ENCODE assay signal across 8 cellular contexts in genomic region chr17:17782425-17783120, GRCh38. TPM values are rescaled to one million over a fixed set of nuclear protein-coding genes. Genes with fewer than 3 reads are reported as not detected.
DNase-seq lines count a peak whose midpoint lies in the region; ATAC-seq and TF ChIP-seq lines count a peak whose summit lies in the region.

No MANE protein-coding gene starts in this region.

- no peaks in the 10 kb centered on the region for H3K36me3 Mint-ChIP-seq in CD8-positive, alpha-beta memory T cell

- H3K9me3 Mint-ChIP-seq in CD8-positive, alpha-beta memory T cell = no peaks in the 10 kb centered on the region

- CTCF ChIA-PET in CD8-positive, alpha-beta memory T cell (lab: Charles Lee) = no interaction called here

- H3K27ac ChIP-seq in CD8-positive, alpha-beta memory T cell (ENCODE audit: low read depth, low read length) = no peak overlapping the region
- H3K27ac ChIP-seq in SU-DHL-6 (ENCODE audit: low read depth, low read length) (peak overlapping the region; percentile 84), esophagus muscularis mucosa (replicated peaks in 1 of 4) (peak overlapping the region; percentile 83 to 94 (median 92))

- no peak for DNase-seq in CD8-positive, alpha-beta memory T cell
- peak; percentile 88 for DNase-seq in H7
- no peak for DNase-seq in esophagus muscularis mucosa (ENCODE audit: extremely low spot score)
- DNase-seq in GDM1 (lab: John Stamatoyannopoulos, UW) = no peak

- H3K27me3 ChIP-seq in CD8-positive, alpha-beta memory T cell (ENCODE audit: insufficient read depth, low read length, poor library complexity, severe bottlenecking) = no peaks in the 10 kb centered on the region
- H3K27me3 ChIP-seq in H7 (ENCODE audit: control insufficient read depth, insufficient read depth, low read length) = peaks cover 12% of the 10 kb centered on the region; the same call in 1 of the 2 replicates
- H3K27me3 ChIP-seq in SU-DHL-6 (ENCODE audit: low read length) = no peaks in the 10 kb centered on the region
- H3K27me3 ChIP-seq in esophagus muscularis mucosa = no peaks in the 10 kb centered on the region
- H3K27me3 ChIP-seq in neuron (ENCODE audit: insufficient read depth, low read length) = no peaks in the 10 kb centered on the region

- intact Hi-C loops in esophagus muscularis mucosa (cut with DNase I) = loop anchor here (5.0 kb wide), 1 partner anchor 100 kb away; the partner anchor contains the start of gene RAI1

- peak overlapping the region; percentile 45 for H3K4me3 ChIP-seq in CD8-positive, alpha-beta memory T cell (ENCODE audit: low read length)
- H3K4me3 ChIP-seq in H7 (ENCODE audit: insufficient read depth, low read depth, low read length) (peak overlapping the region; percentile 89), SU-DHL-6 (ENCODE audit: insufficient read depth, low read length, poor library complexity, severe bottlenecking) (peak overlapping the region; percentile 48), esophagus muscularis mucosa (peak overlapping the region; percentile 54 to 64 (median 61)), neuron (ENCODE audit: low read length) (peak overlapping the region; percentile 58)

- no peak for TF ChIP-seq EP300 in esophagus muscularis mucosa (IDR thresholded peaks at IDR 0.05)

- H3K9me3 ChIP-seq in CD8-positive, alpha-beta memory T cell (ENCODE audit: low read length) = no peaks in the 10 kb centered on the region
- H3K9me3 ChIP-seq in SU-DHL-6 (ENCODE audit: insufficient read depth, low read length) (no peaks in the 10 kb centered on the region), esophagus muscularis mucosa (no peaks in the 10 kb centered on the region), neuron (ENCODE audit: low read length) (no peaks in the 10 kb centered on the region)

- peaks cover 19% of the 10 kb centered on the region for H3K4me1 ChIP-seq in CD8-positive, alpha-beta memory T cell (ENCODE audit: insufficient read depth, low read length)
- H3K4me1 ChIP-seq in esophagus muscularis mucosa = peaks cover 77 to 91% (median 87%) of the 10 kb centered on the region in 4 donors
- peaks cover 70% of the 10 kb centered on the region for H3K4me1 ChIP-seq in neuron (ENCODE audit: insufficient read depth, low read length)

- peak overlapping the region; percentile 75 for H3K4me2 ChIP-seq in SU-DHL-6 (ENCODE audit: low read depth, low read length, poor library complexity, severe bottlenecking)

- TF ChIP-seq POLR2A in esophagus muscularis mucosa (IDR thresholded peaks at IDR 0.05; ENCODE audit: low read depth) = no peak

- H3K4me1 Mint-ChIP-seq in CD8-positive, alpha-beta memory T cell = peaks cover 4 to 32% (median 11%) of the 10 kb centered on the region in 3 donors

- H3K79me2 ChIP-seq in SU-DHL-6 (ENCODE audit: insufficient read depth, low read length) = no peaks in the 10 kb centered on the region

- H4K20me1 ChIP-seq in SU-DHL-6 (ENCODE audit: low read depth, low read length) = no peaks in the 10 kb centered on the region

- no peaks in the 10 kb centered on the region for H3K36me3 ChIP-seq in CD8-positive, alpha-beta memory T cell (ENCODE audit: insufficient read depth, low read length)
- H3K36me3 ChIP-seq in H7 (replicated peaks; ENCODE audit: control insufficient read depth, insufficient read depth, low read length) (no peaks in the 10 kb centered on the region), SU-DHL-6 (ENCODE audit: low read length) (no peaks in the 10 kb centered on the region), esophagus muscularis mucosa (no peaks in the 10 kb centered on the region), neuron (ENCODE audit: insufficient read depth, low read length) (no peaks in the 10 kb centered on the region)

- WGBS in esophagus muscularis mucosa = no CpG with 5 or more reads among the region's 73 CpGs

- H2AFZ ChIP-seq in SU-DHL-6 (ENCODE audit: low read depth, low read length, severe bottlenecking) (peak overlapping the region; percentile 81), neuron (ENCODE audit: low read depth, low read length) (peak overlapping the region; percentile 24)

- H3K9ac ChIP-seq in SU-DHL-6 (ENCODE audit: low read length) = peak overlapping the region; percentile 53

- TF ChIP-seq CTCF in SU-DHL-6 (IDR thresholded peaks at IDR 0.05; ENCODE audit: insufficient read depth, low read length, poor library complexity, severe bottlenecking) = no peak
- TF ChIP-seq CTCF in esophagus muscularis mucosa (IDR thresholded peaks at IDR 0.05) = no peak

- H3K27ac Mint-ChIP-seq in CD8-positive, alpha-beta memory T cell = no peak overlapping the region

- no peaks in the 10 kb centered on the region for H3K9me2 ChIP-seq in SU-DHL-6 (replicated peaks; ENCODE audit: insufficient read depth, low read length)

- peaks cover 1 to 3% of the 10 kb centered on the region in 2 donors for H3K27me3 Mint-ChIP-seq in CD8-positive, alpha-beta memory T cell

- peak overlapping the region; percentile 75 to 91 (median 77) for H3K4me3 Mint-ChIP-seq in CD8-positive, alpha-beta memory T cell

- no peak for ATAC-seq in GM19351 (IDR thresholded peaks at IDR 0.05; ENCODE audit: unreplicated experiment)
- ATAC-seq in GM18517 (IDR thresholded peaks at IDR 0.05; ENCODE audit: unreplicated experiment) = no peak

- peaks cover 18% of the 10 kb centered on the region for H3F3A ChIP-seq in SU-DHL-6 (ENCODE audit: insufficient read depth)

- POLR2A ChIA-PET in CD8-positive, alpha-beta memory T cell (lab: Charles Lee) = no interaction called here

RNA-seq across cellular contexts. Expression of gene SREBF1, which starts 54.2 kb away (rescaled TPM):
- 10 to 100 TPM; 27.2 to 29.6 TPM for total RNA-seq in CD8-positive, alpha-beta memory T cell
- 16.4 TPM for polyA plus RNA-seq in CD8-positive, alpha-beta memory T cell
- total RNA-seq in H7 (2014; rRNA removed; shearing (Covaris generic)) = 34.2 and 43.6 TPM in 2 replicates
- total RNA-seq in esophagus muscularis mucosa = 10 to 100 TPM; 28.1 to 62.6 (median 39.7) TPM
